Comparison of ENCODE assay signal across 1 cellular context in genomic region chr5:140988036-140988997, GRCh38.
A peak's percentile ranks its signal among the peaks of the same experiment; 100 is the strongest.
TF ChIP-seq lines count a peak whose summit lies in the region.

No MANE protein-coding gene starts in this region.

TF ChIP-seq in H1, 55 proteins besides CTCF, POLR2A, EP300 and RAD21:
- TF ChIP-seq YY1 (IDR thresholded peaks at IDR 0.05; ENCODE audit: low read depth, low read length) (no peak), CHD1 (IDR thresholded peaks at IDR 0.05; ENCODE audit: low read depth, low read length) (no peak), SRF (IDR thresholded peaks at IDR 0.05; ENCODE audit: low read depth, low read length) (peak; percentile 46; the same call in 1 of the 2 replicates), KDM4A (IDR thresholded peaks at IDR 0.05; ENCODE audit: low read depth, low read length, severe bottlenecking) (no peak)
